ENCODE assay signal across 1 cellular context in the genomic region with DNA sequence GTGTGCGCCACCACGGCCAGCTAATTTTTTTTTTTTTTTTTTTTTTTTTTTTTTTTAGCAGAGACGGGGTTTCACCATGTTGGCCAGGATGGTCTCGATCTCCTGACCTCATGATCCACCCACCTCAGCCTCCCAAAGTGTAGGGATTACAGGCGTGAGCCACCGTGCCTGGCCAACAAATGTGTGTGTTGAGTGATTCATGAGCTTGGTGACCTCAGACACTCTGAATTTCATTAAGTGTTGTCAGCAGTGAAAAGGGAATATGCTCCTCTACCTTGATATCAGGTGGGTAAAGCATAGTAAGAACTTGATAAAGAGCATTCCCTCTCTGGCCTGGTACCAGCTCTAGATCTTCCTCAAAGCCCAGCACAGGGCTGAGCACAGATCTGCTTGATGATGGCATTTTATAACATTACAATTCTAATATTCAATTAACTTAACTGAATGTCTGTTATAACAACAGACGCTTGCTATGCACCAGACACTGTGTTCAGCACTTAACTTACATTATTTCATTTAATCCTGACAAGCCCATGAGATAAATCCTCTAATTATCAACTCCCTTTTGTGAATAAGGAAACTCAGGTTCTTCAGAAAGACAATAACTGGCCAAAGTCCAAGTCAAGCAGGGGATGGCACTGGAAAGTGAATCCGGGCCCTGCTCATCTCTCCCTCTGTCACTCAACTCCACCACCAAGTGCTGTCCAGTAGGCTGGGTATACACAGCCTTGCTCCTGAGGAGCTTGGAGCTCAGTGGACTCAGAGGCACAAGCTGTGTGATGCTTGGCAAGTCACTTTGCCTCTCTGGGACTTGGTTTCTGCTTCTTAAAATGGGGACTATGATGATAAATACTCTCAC.
TF ChIP-seq lines count a peak whose summit lies in the region.

No MANE protein-coding gene starts in this region.

TF ChIP-seq in SK-N-SH, 30 proteins besides CTCF, POLR2A, EP300 and RAD21 (continued from another document):
- TF ChIP-seq ZBTB33 (IDR thresholded peaks at IDR 0.05; ENCODE audit: borderline replicate concordance, low read depth) (no peak), CHD2 (IDR thresholded peaks at IDR 0.05; ENCODE audit: low read length, partially characterized antibody) (peak; percentile 22), ELF1 (IDR thresholded peaks at IDR 0.05) (no peak)
